ENCODE assay signal across 9 cellular contexts in genomic region chr14:89214221-89214965, GRCh38.
A peak's percentile ranks its signal among the peaks of the same experiment; 100 is the strongest.
DNase-seq lines count a peak whose midpoint lies in the region; ATAC-seq and FAIRE-seq lines count a peak whose summit lies in the region.
"Had no signal": no experiment of that assay in that cellular context is flagged by ENCODE, and none has a peak within 500 bp of the region (broad histone marks: within the 10 kb centered on the region; RNA-seq: fewer than 3 reads in every experiment).

No MANE protein-coding gene starts in this region.

- H3K36me3 ChIP-seq in small intestine (ENCODE audit: control insufficient read depth in 2 of 2, insufficient read depth in 2 of 2, low read length in 2 of 2), result peaks cover 0 to 3% of the 10 kb centered on the region in 2 donors

- H3K27ac Mint-ChIP-seq in activated T-helper 2 cell treated with anti-CD3 and anti-CD28 coated beads, Interferon-gamma antibody, Interleukin-2, Interleukin-4, amounts not matched to agents 10 μg/mL and 5 μg/mL and 100 μg/mL, durations not matched to agents 14 hours and 24 hours and 36 hours, result no peak overlapping the region

- ATAC-seq in HG02610 (IDR thresholded peaks at IDR 0.05; ENCODE audit: unreplicated experiment), result no peak

- H3K27ac ChIP-seq in small intestine (ENCODE audit: low read depth in 1 of 2, low read length in 1 of 2), result no peak overlapping the region

- no peaks in the 10 kb centered on the region for H3K9me3 Mint-ChIP-seq in activated T-helper 2 cell treated with anti-CD3 and anti-CD28 coated beads, Interferon-gamma antibody, Interleukin-2, Interleukin-4, amounts not matched to agents 10 μg/mL and 5 μg/mL and 100 μg/mL, durations not matched to agents 14 hours and 24 hours and 36 hours

- WGBS in small intestine, 3 donors, result 34 to 62% (median 53%) methylated on average over 14 of the region's 14 CpGs

- no peaks in the 10 kb centered on the region for H3K27me3 ChIP-seq in small intestine (ENCODE audit: control insufficient read depth in 2 of 2, insufficient read depth in 2 of 2, low read length in 2 of 2)

- intact Hi-C loops in activated T-helper 2 cell treated with anti-CD3 and anti-CD28 coated beads, Interferon-gamma antibody, Interleukin-2, Interleukin-4, amounts not matched to agents 10 μg/mL and 5 μg/mL and 100 μg/mL, durations not matched to agents 14 hours and 24 hours and 36 hours (cut with micrococcal nuclease), result no loop called here

- no peaks in the 10 kb centered on the region for H3K27me3 Mint-ChIP-seq in activated T-helper 2 cell treated with anti-CD3 and anti-CD28 coated beads, Interferon-gamma antibody, Interleukin-2, Interleukin-4, amounts not matched to agents 10 μg/mL and 5 μg/mL and 100 μg/mL, durations not matched to agents 14 hours and 24 hours and 36 hours (ENCODE audit: low read depth)

- no peak overlapping the region for H3K4me3 ChIP-seq in small intestine (ENCODE audit: low read depth in 1 of 2, low read length in 2 of 2)

- DNase-seq in M059J (ENCODE audit: low read depth), result peak; percentile 34
- peak in 29 of 56 donors; percentile 5 to 52 (median 22) for DNase-seq in amygdala (lab: John Stamatoyannopoulos, UW)
- peak in 31 of 51 donors; percentile 3 to 52 (median 22) for DNase-seq in hypothalamus (lab: John Stamatoyannopoulos, UW)
- peak; percentile 62 for DNase-seq in small intestine
- DNase-seq in NCI-H82 (lab: John Stamatoyannopoulos, UW), result no peak
- no peak for DNase-seq in activated T-helper 2 cell treated with anti-CD3 and anti-CD28 coated beads, Interferon-gamma antibody, Interleukin-2, Interleukin-4, amounts not matched to agents 10 μg/mL and 5 μg/mL and 100 μg/mL, durations not matched to agents 14 hours and 24 hours and 36 hours (ENCODE audit: low spot score)
- DNase-seq in AML-193 (lab: John Stamatoyannopoulos, UW), result no peak
- DNase-seq: stimulated activated CD4-positive, alpha-beta T cell treated with anti-CD3 and anti-CD28 coated beads, Interleukin-12 subunit alpha, Interleukin-12 subunit beta, amount 100 ng/mL, for 4 hours had no signal

- peaks cover 5% of the 10 kb centered on the region for H3K4me1 Mint-ChIP-seq in activated T-helper 2 cell treated with anti-CD3 and anti-CD28 coated beads, Interferon-gamma antibody, Interleukin-2, Interleukin-4, amounts not matched to agents 10 μg/mL and 5 μg/mL and 100 μg/mL, durations not matched to agents 14 hours and 24 hours and 36 hours (ENCODE audit: low read depth)

- peaks cover 29% of the 10 kb centered on the region for H3K36me3 Mint-ChIP-seq in activated T-helper 2 cell treated with anti-CD3 and anti-CD28 coated beads, Interferon-gamma antibody, Interleukin-2, Interleukin-4, amounts not matched to agents 10 μg/mL and 5 μg/mL and 100 μg/mL, durations not matched to agents 14 hours and 24 hours and 36 hours (ENCODE audit: low read depth)

- no peaks in the 10 kb centered on the region for H3K9me3 ChIP-seq in small intestine (ENCODE audit: control insufficient read depth, low read depth)

- H3K4me1 ChIP-seq in small intestine (ENCODE audit: control insufficient read depth in 2 of 2, insufficient read depth in 1 of 2, low read depth in 1 of 2, low read length in 1 of 2), result no peaks in the 10 kb centered on the region

- no peak overlapping the region for H3K4me3 Mint-ChIP-seq in activated T-helper 2 cell treated with anti-CD3 and anti-CD28 coated beads, Interferon-gamma antibody, Interleukin-2, Interleukin-4, amounts not matched to agents 10 μg/mL and 5 μg/mL and 100 μg/mL, durations not matched to agents 14 hours and 24 hours and 36 hours (ENCODE audit: low read depth)

- FAIRE-seq in small intestine (lab: Jason Lieb, UNC), result no peak

Comparison
In these comparisons a context has a peak if more than half of its experiments do, and no peak if none do; other contexts are left out.
1. DNase-seq: peak in M059J (single experiment), amygdala (29 of 56), hypothalamus (31 of 51) and small intestine (single experiment); none in NCI-H82 (single experiment), activated T-helper 2 cell treated with anti-CD3 and anti-CD28 coated beads, Interferon-gamma antibody, Interleukin-2, Interleukin-4, amounts not matched to agents 10 μg/mL and 5 μg/mL and 100 μg/mL, durations not matched to agents 14 hours and 24 hours and 36 hours (single experiment) and AML-193 (0 of 2).